ENCODE assay signal across 8 cellular contexts in genomic region chr14:75661499-75661814, GRCh38. TPM values are rescaled to one million over a fixed set of nuclear protein-coding genes. Genes with fewer than 3 reads are reported as not detected.
DNase-seq lines count a peak whose midpoint lies in the region; ATAC-seq and TF ChIP-seq lines count a peak whose summit lies in the region.

No MANE protein-coding gene starts in this region.

- peak overlapping the region; percentile 95 for H3K27ac Mint-ChIP-seq in T-helper 2 cell treated with Interferon-gamma antibody and Interleukin-4, amounts not matched to agents 5 μg/mL and 100 μg/mL, for 36 hours
- peak overlapping the region; percentile 90 for H3K27ac Mint-ChIP-seq in activated naive CD8-positive, alpha-beta T cell treated with anti-CD3 and anti-CD28 coated beads for 36 hours

- ATAC-seq in thoracic aorta (ENCODE audit: insufficient number of reproducible peaks, low FRiP score, low read depth), result no peak
- ATAC-seq in GM19397 (IDR thresholded peaks at IDR 0.05; ENCODE audit: unreplicated experiment), result no peak

- peaks cover 22% of the 10 kb centered on the region for H3K4me1 Mint-ChIP-seq in T-helper 2 cell treated with Interferon-gamma antibody and Interleukin-4, amounts not matched to agents 5 μg/mL and 100 μg/mL, for 36 hours (ENCODE audit: low read depth)
- peaks cover 11% of the 10 kb centered on the region for H3K4me1 Mint-ChIP-seq in activated naive CD8-positive, alpha-beta T cell treated with anti-CD3 and anti-CD28 coated beads for 36 hours

- no peaks in the 10 kb centered on the region for H3K27me3 ChIP-seq in layer of hippocampus (ENCODE audit: control insufficient read depth, insufficient read depth, low read length)
- no peaks in the 10 kb centered on the region for H3K27me3 ChIP-seq in thoracic aorta (replicated peaks; ENCODE audit: insufficient read depth)

- H3K4me3 Mint-ChIP-seq in T-helper 2 cell treated with Interferon-gamma antibody and Interleukin-4, amounts not matched to agents 5 μg/mL and 100 μg/mL, for 36 hours, result peak overlapping the region; percentile 96
- H3K4me3 Mint-ChIP-seq in activated naive CD8-positive, alpha-beta T cell treated with anti-CD3 and anti-CD28 coated beads for 36 hours, result peak overlapping the region; percentile 92

- H3K9me3 ChIP-seq in thoracic aorta, result no peaks in the 10 kb centered on the region

- H3K27ac ChIP-seq in layer of hippocampus (ENCODE audit: low read depth, low read length), result peak overlapping the region; percentile 83
- peak overlapping the region; percentile 73 to 85 for H3K27ac ChIP-seq in thoracic aorta

- peaks cover 4 to 25% of the 10 kb centered on the region in 2 donors for H3K4me1 ChIP-seq in thoracic aorta (ENCODE audit: control insufficient read depth in 1 of 2, low read depth in 2 of 2)

- no peaks in the 10 kb centered on the region for H3K27me3 Mint-ChIP-seq in T-helper 2 cell treated with Interferon-gamma antibody and Interleukin-4, amounts not matched to agents 5 μg/mL and 100 μg/mL, for 36 hours (ENCODE audit: low read depth)
- H3K27me3 Mint-ChIP-seq in activated naive CD8-positive, alpha-beta T cell treated with anti-CD3 and anti-CD28 coated beads for 36 hours, result no peaks in the 10 kb centered on the region

- DNase-seq in T-helper 2 cell treated with Interferon-gamma antibody and Interleukin-4, amounts not matched to agents 5 μg/mL and 100 μg/mL, for 36 hours (ENCODE audit: low spot score), result no peak
- DNase-seq in T-helper 2 cell, result no peak
- DNase-seq in activated naive CD8-positive, alpha-beta T cell treated with anti-CD3 and anti-CD28 coated beads for 36 hours, result no peak
- DNase-seq in thoracic aorta (ENCODE audit: low spot score), result no peak
- no peak for DNase-seq in AG08396 (ENCODE audit: low spot score)
- DNase-seq in activated effector memory CD4-positive, alpha-beta T cell treated with anti-CD3 and anti-CD28 coated beads, Interleukin-2, amount 50 U/mL, for 16 hours, result no peak

- H3K9me3 Mint-ChIP-seq in T-helper 2 cell treated with Interferon-gamma antibody and Interleukin-4, amounts not matched to agents 5 μg/mL and 100 μg/mL, for 36 hours, result no peaks in the 10 kb centered on the region
- no peaks in the 10 kb centered on the region for H3K9me3 Mint-ChIP-seq in activated naive CD8-positive, alpha-beta T cell treated with anti-CD3 and anti-CD28 coated beads for 36 hours

- peaks cover 7% of the 10 kb centered on the region for H3K36me3 Mint-ChIP-seq in T-helper 2 cell treated with Interferon-gamma antibody and Interleukin-4, amounts not matched to agents 5 μg/mL and 100 μg/mL, for 36 hours (ENCODE audit: low read depth)
- H3K36me3 Mint-ChIP-seq in activated naive CD8-positive, alpha-beta T cell treated with anti-CD3 and anti-CD28 coated beads for 36 hours, result no peaks in the 10 kb centered on the region

- peak overlapping the region; percentile 77 for H3K4me3 ChIP-seq in thoracic aorta

- TF ChIP-seq CTCF in thoracic aorta (IDR thresholded peaks at IDR 0.05), result no peak

- H3K36me3 ChIP-seq in thoracic aorta, result no peaks in the 10 kb centered on the region

RNA-seq across cellular contexts. Expression of gene TTLL5, which starts 0.4 kb away (rescaled TPM):
- 10 to 100 TPM; 26.9 to 30.5 TPM for total RNA-seq in activated naive CD8-positive, alpha-beta T cell treated with anti-CD3 and anti-CD28 coated beads for 36 hours
- total RNA-seq in thoracic aorta, result 10 to 100 TPM; 34.7 to 47.9 TPM

RNA-seq across cellular contexts. Expression of gene ERG28, which starts 0.8 kb away (rescaled TPM):
- total RNA-seq in activated naive CD8-positive, alpha-beta T cell treated with anti-CD3 and anti-CD28 coated beads for 36 hours, result 10 to 100 TPM; 13.9 to 15.0 TPM
- 1 to 10 TPM; 7.6 to 7.7 TPM for total RNA-seq in thoracic aorta
